In genomic region chr7:98315318-98315993, GRCh38 we compare ENCODE assay signal across 15 cellular contexts. TPM values are rescaled to one million over a fixed set of nuclear protein-coding genes. Genes with fewer than 3 reads are reported as not detected.
DNase-seq lines count a peak whose midpoint lies in the region; ATAC-seq and TF ChIP-seq lines count a peak whose summit lies in the region.
"Had no signal": no experiment of that assay in that cellular context is flagged by ENCODE, and none has a peak within 500 bp of the region (broad histone marks: within the 10 kb centered on the region; RNA-seq: fewer than 3 reads in every experiment).

No MANE protein-coding gene starts in this region.

- no peaks in the 10 kb centered on the region for H3K4me1 ChIP-seq in effector memory CD4-positive, alpha-beta T cell (ENCODE audit: control insufficient read depth, insufficient read depth, low read length, poor library complexity, severe bottlenecking)
- H3K4me1 ChIP-seq: BE2C had no signal

- TF ChIP-seq CTCF in GM10266 (IDR thresholded peaks at IDR 0.05; ENCODE audit: control insufficient read depth, insufficient read depth, low read depth, missing control alignments) = no peak

- no peaks in the 10 kb centered on the region for H3K9me3 Mint-ChIP-seq in activated naive CD8-positive, alpha-beta T cell treated with anti-CD3 and anti-CD28 coated beads, Interleukin-2, amount 50 U/mL, for 24 hours
- H3K9me3 Mint-ChIP-seq: HFFc6 had no signal

- no peaks in the 10 kb centered on the region for H3K9me3 ChIP-seq in effector memory CD4-positive, alpha-beta T cell (ENCODE audit: control insufficient read depth, low read length)
- H3K9me3 ChIP-seq: BE2C, neutrophil had no signal

- no peaks in the 10 kb centered on the region for H3K36me3 Mint-ChIP-seq in activated naive CD8-positive, alpha-beta T cell treated with anti-CD3 and anti-CD28 coated beads, Interleukin-2, amount 50 U/mL, for 24 hours (ENCODE audit: low read depth)

- H3K36me3 ChIP-seq in effector memory CD4-positive, alpha-beta T cell (ENCODE audit: control insufficient read depth, insufficient read depth, low read length) = no peaks in the 10 kb centered on the region
- H3K36me3 ChIP-seq: BE2C, neutrophil had no signal

- ATAC-seq in GM21367 (IDR thresholded peaks at IDR 0.05; ENCODE audit: unreplicated experiment) (peak; percentile 54), HG03045 (IDR thresholded peaks at IDR 0.05; ENCODE audit: unreplicated experiment) (peak; percentile 63)
- ATAC-seq in activated naive CD8-positive, alpha-beta T cell treated with anti-CD3 and anti-CD28 coated beads, Interleukin-2, amount 50 U/mL, for 24 hours = no peak

- peaks cover 2% of the 10 kb centered on the region for H3K27me3 Mint-ChIP-seq in activated naive CD8-positive, alpha-beta T cell treated with anti-CD3 and anti-CD28 coated beads, Interleukin-2, amount 50 U/mL, for 24 hours

- H3K27me3 ChIP-seq in effector memory CD4-positive, alpha-beta T cell (replicated peaks; ENCODE audit: control insufficient read depth, insufficient read depth, low read length, poor library complexity, severe bottlenecking) = no peaks in the 10 kb centered on the region
- H3K27me3 ChIP-seq: neutrophil had no signal

- H3K4me3 ChIP-seq in effector memory CD4-positive, alpha-beta T cell (ENCODE audit: insufficient read depth, low read depth, low read length, poor library complexity, severe bottlenecking) = no peak overlapping the region

- no peak overlapping the region for H3K4me3 Mint-ChIP-seq in activated naive CD8-positive, alpha-beta T cell treated with anti-CD3 and anti-CD28 coated beads, Interleukin-2, amount 50 U/mL, for 24 hours
- H3K4me3 Mint-ChIP-seq: HFFc6 had no signal

- no peak overlapping the region for H3K27ac Mint-ChIP-seq in activated naive CD8-positive, alpha-beta T cell treated with anti-CD3 and anti-CD28 coated beads, Interleukin-2, amount 50 U/mL, for 24 hours
- H3K27ac Mint-ChIP-seq: HFFc6 had no signal

- no peak overlapping the region for H3K27ac ChIP-seq in effector memory CD4-positive, alpha-beta T cell (ENCODE audit: insufficient read depth, low read length, poor library complexity, severe bottlenecking)
- H3K27ac ChIP-seq: neutrophil had no signal

- H3K4me1 Mint-ChIP-seq in activated naive CD8-positive, alpha-beta T cell treated with anti-CD3 and anti-CD28 coated beads, Interleukin-2, amount 50 U/mL, for 24 hours = peaks cover 8% of the 10 kb centered on the region

- DNase-seq in GM10266 (ENCODE audit: extremely low spot score) = peak; percentile 53
- peak; percentile 93 for DNase-seq in OCI-M1 (lab: John Stamatoyannopoulos, UW)
- DNase-seq in effector memory CD4-positive, alpha-beta T cell = no peak
- DNase-seq in activated naive CD8-positive, alpha-beta T cell treated with anti-CD3 and anti-CD28 coated beads, Interleukin-2, amount 50 U/mL, for 24 hours = no peak
- DNase-seq in cerebellum (ENCODE audit: low spot score) = no peak
- DNase-seq in stimulated activated CD4-positive, alpha-beta T cell treated with anti-CD3 and anti-CD28 coated beads, Interleukin-2, amount 100 ng/mL, for 48 hours = no peak
- DNase-seq: activated T-cell treated with anti-CD3 and anti-CD28 coated beads for 4 hours, BE2C, HFFc6, kidney, NCI-H1092, T-helper 2 cell had no signal

RNA-seq across cellular contexts. Expression of gene BRI3, which starts 34.0 kb away (rescaled TPM):
- total RNA-seq in cerebellum = 19.1 TPM

Comparison
In these comparisons a context has a peak if more than half of its experiments do, and no peak if none do; other contexts are left out.
1. DNase-seq: peak in GM10266 (single experiment) and OCI-M1 (single experiment); none in effector memory CD4-positive, alpha-beta T cell (0 of 3), activated naive CD8-positive, alpha-beta T cell treated with anti-CD3 and anti-CD28 coated beads, Interleukin-2, amount 50 U/mL, for 24 hours (single experiment), cerebellum (single experiment) and stimulated activated CD4-positive, alpha-beta T cell treated with anti-CD3 and anti-CD28 coated beads, Interleukin-2, amount 100 ng/mL, for 48 hours (0 of 2).